ENCODE assay signal across 16 cellular contexts in genomic region chr6:39224058-39224457, GRCh38. TPM values are rescaled to one million over a fixed set of nuclear protein-coding genes. Genes with fewer than 3 reads are reported as not detected.
DNase-seq lines count a peak whose midpoint lies in the region; ATAC-seq and TF ChIP-seq lines count a peak whose summit lies in the region.
"Had no signal": no experiment of that assay in that cellular context is flagged by ENCODE, and none has a peak within 500 bp of the region (broad histone marks: within the 10 kb centered on the region; RNA-seq: fewer than 3 reads in every experiment).

No MANE protein-coding gene starts in this region.

- no peak overlapping the region for H3K9ac ChIP-seq in smooth muscle cell (ENCODE audit: low read depth)

- H3K4me1 ChIP-seq in smooth muscle cell (ENCODE audit: low read depth) = peaks cover 11% of the 10 kb centered on the region

- CTCF ChIA-PET in activated CD4-positive, alpha-beta T cell treated with anti-CD3 and anti-CD28 coated beads for 36 hours (lab: Charles Lee) = interaction anchor here (0.6 kb wide), 1 partner anchor 79 kb away, joined by 3 read pairs; no protein-coding TSS in a partner anchor
- CTCF ChIA-PET in activated CD4-positive, alpha-beta T cell treated with anti-CD3 and anti-CD28 coated beads, Interleukin-2, amount 10 ng/mL, durations not matched to agents 7 days and 5 days (lab: Charles Lee) = no interaction called here

- 82% methylated on average over 2 of the region's 2 CpGs for WGBS in smooth muscle cell (ENCODE audit: low lambda C conversion rate)

- intact Hi-C loops in activated CD4-positive, alpha-beta T cell treated with anti-CD3 and anti-CD28 coated beads for 36 hours (cut with DNase I, micrococcal nuclease) = no loop called here

- H3K4me3 Mint-ChIP-seq in activated CD4-positive, alpha-beta T cell treated with anti-CD3 and anti-CD28 coated beads for 36 hours = peak overlapping the region; percentile 39
- no peak overlapping the region for H3K4me3 Mint-ChIP-seq in activated CD4-positive, alpha-beta T cell treated with anti-CD3 and anti-CD28 coated beads, Interleukin-2, amount 10 ng/mL, durations not matched to agents 7 days and 5 days
- H3K4me3 Mint-ChIP-seq in activated naive CD8-positive, alpha-beta T cell treated with anti-CD3 and anti-CD28 coated beads for 36 hours = peak overlapping the region; percentile 22
- peak overlapping the region; percentile 21 to 82 for H3K4me3 Mint-ChIP-seq in stimulated activated naive CD8-positive, alpha-beta T cell treated with anti-CD3 and anti-CD28 coated beads, Interleukin-15, amount 100 ng/mL, for 72 hours
- H3K4me3 Mint-ChIP-seq: CD4-positive, alpha-beta memory T cell had no signal

- H3K27ac ChIP-seq in smooth muscle cell (ENCODE audit: low read depth) = no peak overlapping the region

- POLR2A ChIA-PET in activated CD4-positive, alpha-beta T cell treated with anti-CD3 and anti-CD28 coated beads for 36 hours (lab: Charles Lee) = interaction anchor here (0.6 to 0.7 kb wide), 2 partner anchors 19 to 36 kb away, joined by 4 read pairs; no protein-coding TSS in a partner anchor
- POLR2A ChIA-PET in activated CD4-positive, alpha-beta T cell treated with anti-CD3 and anti-CD28 coated beads, Interleukin-2, amount 10 ng/mL, durations not matched to agents 7 days and 5 days (lab: Charles Lee) = no interaction called here

- H3K9me3 ChIP-seq in smooth muscle cell (replicated peaks; ENCODE audit: low read depth) = no peaks in the 10 kb centered on the region

- H3K36me3 Mint-ChIP-seq in activated CD4-positive, alpha-beta T cell treated with anti-CD3 and anti-CD28 coated beads for 36 hours (ENCODE audit: low read depth) = peaks cover 57% of the 10 kb centered on the region
- peaks cover 33% of the 10 kb centered on the region for H3K36me3 Mint-ChIP-seq in activated CD4-positive, alpha-beta T cell treated with anti-CD3 and anti-CD28 coated beads, Interleukin-2, amount 10 ng/mL, durations not matched to agents 7 days and 5 days (ENCODE audit: low read depth)
- peaks cover 77% of the 10 kb centered on the region for H3K36me3 Mint-ChIP-seq in activated naive CD8-positive, alpha-beta T cell treated with anti-CD3 and anti-CD28 coated beads for 36 hours
- H3K36me3 Mint-ChIP-seq: CD4-positive, alpha-beta memory T cell; naive B cell had no signal

- H3K4me1 Mint-ChIP-seq in activated CD4-positive, alpha-beta T cell treated with anti-CD3 and anti-CD28 coated beads for 36 hours = peaks cover 69% of the 10 kb centered on the region
- H3K4me1 Mint-ChIP-seq in activated CD4-positive, alpha-beta T cell treated with anti-CD3 and anti-CD28 coated beads, Interleukin-2, amount 10 ng/mL, durations not matched to agents 7 days and 5 days = peaks cover 83% of the 10 kb centered on the region
- peaks cover 73% of the 10 kb centered on the region for H3K4me1 Mint-ChIP-seq in activated naive CD8-positive, alpha-beta T cell treated with anti-CD3 and anti-CD28 coated beads for 36 hours
- peaks cover 90% of the 10 kb centered on the region for H3K4me1 Mint-ChIP-seq in stimulated activated naive CD8-positive, alpha-beta T cell treated with anti-CD3 and anti-CD28 coated beads, Interleukin-15, amount 100 ng/mL, for 72 hours

- peaks cover 27% of the 10 kb centered on the region for H3K27me3 ChIP-seq in smooth muscle cell (ENCODE audit: low read depth)

- H4K20me1 ChIP-seq in smooth muscle cell (ENCODE audit: low read depth) = no peaks in the 10 kb centered on the region

- H3K9me3 Mint-ChIP-seq in activated CD4-positive, alpha-beta T cell treated with anti-CD3 and anti-CD28 coated beads for 36 hours (ENCODE audit: low read depth) = no peaks in the 10 kb centered on the region
- H3K9me3 Mint-ChIP-seq in activated CD4-positive, alpha-beta T cell treated with anti-CD3 and anti-CD28 coated beads, Interleukin-2, amount 10 ng/mL, durations not matched to agents 7 days and 5 days = peaks cover 5% of the 10 kb centered on the region
- H3K9me3 Mint-ChIP-seq in activated naive CD8-positive, alpha-beta T cell treated with anti-CD3 and anti-CD28 coated beads for 36 hours = peaks cover 4% of the 10 kb centered on the region
- no peaks in the 10 kb centered on the region for H3K9me3 Mint-ChIP-seq in stimulated activated naive CD8-positive, alpha-beta T cell treated with anti-CD3 and anti-CD28 coated beads, Interleukin-15, amount 100 ng/mL, for 72 hours

- H3F3A ChIP-seq in smooth muscle cell (ENCODE audit: low read depth) = no peaks in the 10 kb centered on the region

- H3K4me2 ChIP-seq in smooth muscle cell = no peak overlapping the region

- TF ChIP-seq POLR2A in NB4 (IDR thresholded peaks at IDR 0.05; ENCODE audit: extremely low read depth, insufficient read length) (no peak), erythroblast (IDR thresholded peaks at IDR 0.05; ENCODE audit: low read length) (no peak)

- peak overlapping the region; percentile 72 for H3K27ac Mint-ChIP-seq in activated CD4-positive, alpha-beta T cell treated with anti-CD3 and anti-CD28 coated beads for 36 hours
- H3K27ac Mint-ChIP-seq in activated CD4-positive, alpha-beta T cell treated with anti-CD3 and anti-CD28 coated beads, Interleukin-2, amount 10 ng/mL, durations not matched to agents 7 days and 5 days = no peak overlapping the region
- H3K27ac Mint-ChIP-seq in activated naive CD8-positive, alpha-beta T cell treated with anti-CD3 and anti-CD28 coated beads for 36 hours = peak overlapping the region; percentile 55
- peak overlapping the region in 1 of 2 donors; percentile 38 for H3K27ac Mint-ChIP-seq in stimulated activated naive CD8-positive, alpha-beta T cell treated with anti-CD3 and anti-CD28 coated beads, Interleukin-15, amount 100 ng/mL, for 72 hours
- H3K27ac Mint-ChIP-seq: CD4-positive, alpha-beta memory T cell; naive B cell had no signal

- no peaks in the 10 kb centered on the region for H3K79me2 ChIP-seq in smooth muscle cell (ENCODE audit: low read depth)

- DNase-seq in activated CD4-positive, alpha-beta T cell treated with anti-CD3 and anti-CD28 coated beads for 36 hours = no peak
- no peak for DNase-seq in activated CD4-positive, alpha-beta T cell treated with anti-CD3 and anti-CD28 coated beads, Interleukin-2, amount 10 ng/mL, durations not matched to agents 7 days and 5 days
- DNase-seq in NB4 (ENCODE audit: low read depth) (peak; percentile 49), smooth muscle cell (lab: John Stamatoyannopoulos, UW; ENCODE audit: unreplicated experiment) (no peak), erythroblast (lab: John Stamatoyannopoulos, UW) (no peak)
- DNase-seq in activated naive CD8-positive, alpha-beta T cell treated with anti-CD3 and anti-CD28 coated beads for 36 hours = no peak
- DNase-seq in stimulated activated naive CD8-positive, alpha-beta T cell treated with anti-CD3 and anti-CD28 coated beads, Interleukin-15, amount 100 ng/mL, for 72 hours = no peak
- DNase-seq: CD4-positive, alpha-beta memory T cell; naive B cell; NCI-H446; PC-3; stimulated activated CD4-positive, alpha-beta T cell treated with anti-CD3 and anti-CD28 coated beads, Interleukin-1b, Interleukin-23, amount 100 ng/mL, for 48 hours had no signal

- no peak for ATAC-seq in activated CD4-positive, alpha-beta T cell treated with anti-CD3 and anti-CD28 coated beads for 36 hours
- no peak for ATAC-seq in stimulated activated naive CD8-positive, alpha-beta T cell treated with anti-CD3 and anti-CD28 coated beads, Interleukin-15, amount 100 ng/mL, for 72 hours
- ATAC-seq in HG02852 (IDR thresholded peaks at IDR 0.05; ENCODE audit: unreplicated experiment) = no peak
- ATAC-seq: activated CD4-positive, CD25-positive, alpha-beta regulatory T cell treated with anti-CD3 and anti-CD28 coated beads, Interleukin-2, amount 50 U/mL, for 24 hours; PC-3 had no signal

- no peak for TF ChIP-seq CTCF in NB4 (IDR thresholded peaks at IDR 0.05; ENCODE audit: low read depth, low read length)
- no peak for TF ChIP-seq CTCF in smooth muscle cell (IDR thresholded peaks at IDR 0.05; ENCODE audit: borderline replicate concordance, insufficient read depth, poor library complexity, severe bottlenecking)

- H3K4me3 ChIP-seq in NB4 (ENCODE audit: low read depth, low read length) (peak overlapping the region; percentile 21), smooth muscle cell (no peak overlapping the region)

- H3K27me3 Mint-ChIP-seq in activated CD4-positive, alpha-beta T cell treated with anti-CD3 and anti-CD28 coated beads for 36 hours = no peaks in the 10 kb centered on the region
- H3K27me3 Mint-ChIP-seq in activated CD4-positive, alpha-beta T cell treated with anti-CD3 and anti-CD28 coated beads, Interleukin-2, amount 10 ng/mL, durations not matched to agents 7 days and 5 days = no peaks in the 10 kb centered on the region
- peaks cover 4% of the 10 kb centered on the region for H3K27me3 Mint-ChIP-seq in activated naive CD8-positive, alpha-beta T cell treated with anti-CD3 and anti-CD28 coated beads for 36 hours
- H3K27me3 Mint-ChIP-seq in stimulated activated naive CD8-positive, alpha-beta T cell treated with anti-CD3 and anti-CD28 coated beads, Interleukin-15, amount 100 ng/mL, for 72 hours = no peaks in the 10 kb centered on the region

- H2AFZ ChIP-seq in smooth muscle cell (ENCODE audit: low read depth) = no peak overlapping the region

- no peaks in the 10 kb centered on the region for H3K36me3 ChIP-seq in smooth muscle cell (ENCODE audit: low read depth)

RNA-seq across cellular contexts. Expression of gene KCNK5, which starts 5.2 kb away (rescaled TPM):
- 10 to 100 TPM; 12.7 to 15.8 TPM for total RNA-seq in activated CD4-positive, alpha-beta T cell treated with anti-CD3 and anti-CD28 coated beads for 36 hours
- total RNA-seq in activated CD4-positive, alpha-beta T cell treated with anti-CD3 and anti-CD28 coated beads, Interleukin-2, amount 10 ng/mL, durations not matched to agents 7 days and 5 days = 1 to 10 TPM; 4.2 to 4.8 TPM
- total RNA-seq in activated naive CD8-positive, alpha-beta T cell treated with anti-CD3 and anti-CD28 coated beads for 36 hours = 10 to 100 TPM; 18.6 to 19.6 TPM
- total RNA-seq in smooth muscle cell = 0.04 TPM in 1 of 2 replicates, not detected in the other
- polyA plus RNA-seq in smooth muscle cell = 0.35 TPM in 1 of 2 replicates, not detected in the other
- total RNA-seq: A673, dermis microvascular lymphatic vessel endothelial cell had no signal
